Comparison of ENCODE assay signal across 1 cellular context in genomic region chr19:17237747-17238706, GRCh38.
TF ChIP-seq lines count a peak whose summit lies in the region.

No MANE protein-coding gene starts in this region.

TF ChIP-seq in HepG2, 621 proteins besides CTCF, POLR2A, EP300 and RAD21:
- TF ChIP-seq RBM22 (optimal IDR thresholded peaks at IDR 0.05; ENCODE audit: low read length) (peak; percentile 40), STAT5B (CRISPR knock-in tag; IDR thresholded peaks at IDR 0.05) (no peak)
